In genomic region chr2:3037196-3038194, GRCh38 we compare ENCODE assay signal across 18 cellular contexts.
"Had no signal": no experiment of that assay in that cellular context is flagged by ENCODE, and none has a peak within 500 bp of the region (broad histone marks: within the 10 kb centered on the region; RNA-seq: fewer than 3 reads in every experiment).

No MANE protein-coding gene starts in this region.

- DNase-seq: effector memory CD8-positive, alpha-beta T cell; heart left ventricle; hippocampal formation; left colon; left ventricle myocardium superior; nucleus accumbens; pancreas; stimulated activated CD4-positive, alpha-beta T cell treated with anti-CD3 and anti-CD28 coated beads, Interleukin-4, amount 100 ng/mL, for 1 hour; stimulated activated CD8-positive, alpha-beta memory T cell treated with anti-CD3 and anti-CD28 coated beads, Interleukin-4, amount 100 ng/mL, for 48 hours; stimulated activated naive CD8-positive, alpha-beta T cell treated with anti-CD3 and anti-CD28 coated beads, Interleukin-15, Interleukin-2, amounts not matched to agents 100 U/mL and 50 U/mL, for 24 hours; tibial artery; upper lobe of left lung had no signal

- H2AFZ ChIP-seq: neural progenitor cell had no signal

- ATAC-seq: effector memory CD8-positive, alpha-beta T cell; heart left ventricle; left colon; left ventricle myocardium superior; natural killer cell treated with Interleukin-12 subunit alpha and Interleukin-12 subunit beta and Interleukin-15 and Interleukin-18, amount 100 ng/mL, for 72 hours; pancreas; right lobe of liver; stimulated activated effector memory CD8-positive, alpha-beta T cell treated with anti-CD3 and anti-CD28 coated beads, Interleukin-12 subunit alpha, Interleukin-12 subunit beta, amount 100 ng/mL, for 72 hours; stimulated activated naive CD8-positive, alpha-beta T cell treated with anti-CD3 and anti-CD28 coated beads, Interleukin-15, Interleukin-2, amounts not matched to agents 100 U/mL and 50 U/mL, for 24 hours had no signal

- H3K27me3 ChIP-seq: neural progenitor cell, pancreas, right lobe of liver, suprapubic skin, upper lobe of left lung had no signal

- H3K27ac ChIP-seq: heart left ventricle, neural progenitor cell, pancreas, right lobe of liver, suprapubic skin, tibial artery, upper lobe of left lung had no signal

- FAIRE-seq: frontal cortex, pancreas had no signal

- H3K4me1 ChIP-seq: neural progenitor cell, right lobe of liver, tibial artery, upper lobe of left lung had no signal

- H3K4me2 ChIP-seq: neural progenitor cell had no signal

- H3K36me3 ChIP-seq: heart left ventricle, neural progenitor cell, pancreas, right lobe of liver, suprapubic skin, tibial artery, upper lobe of left lung had no signal

- H3K9me3 ChIP-seq: pancreas, right lobe of liver, suprapubic skin, upper lobe of left lung had no signal

- H3K4me3 ChIP-seq: heart left ventricle, neural progenitor cell, pancreas, right lobe of liver, suprapubic skin, tibial artery, upper lobe of left lung had no signal

- H3K9ac ChIP-seq: neural progenitor cell had no signal
